9 cellular contexts compared by ENCODE assay signal in the genomic region with DNA sequence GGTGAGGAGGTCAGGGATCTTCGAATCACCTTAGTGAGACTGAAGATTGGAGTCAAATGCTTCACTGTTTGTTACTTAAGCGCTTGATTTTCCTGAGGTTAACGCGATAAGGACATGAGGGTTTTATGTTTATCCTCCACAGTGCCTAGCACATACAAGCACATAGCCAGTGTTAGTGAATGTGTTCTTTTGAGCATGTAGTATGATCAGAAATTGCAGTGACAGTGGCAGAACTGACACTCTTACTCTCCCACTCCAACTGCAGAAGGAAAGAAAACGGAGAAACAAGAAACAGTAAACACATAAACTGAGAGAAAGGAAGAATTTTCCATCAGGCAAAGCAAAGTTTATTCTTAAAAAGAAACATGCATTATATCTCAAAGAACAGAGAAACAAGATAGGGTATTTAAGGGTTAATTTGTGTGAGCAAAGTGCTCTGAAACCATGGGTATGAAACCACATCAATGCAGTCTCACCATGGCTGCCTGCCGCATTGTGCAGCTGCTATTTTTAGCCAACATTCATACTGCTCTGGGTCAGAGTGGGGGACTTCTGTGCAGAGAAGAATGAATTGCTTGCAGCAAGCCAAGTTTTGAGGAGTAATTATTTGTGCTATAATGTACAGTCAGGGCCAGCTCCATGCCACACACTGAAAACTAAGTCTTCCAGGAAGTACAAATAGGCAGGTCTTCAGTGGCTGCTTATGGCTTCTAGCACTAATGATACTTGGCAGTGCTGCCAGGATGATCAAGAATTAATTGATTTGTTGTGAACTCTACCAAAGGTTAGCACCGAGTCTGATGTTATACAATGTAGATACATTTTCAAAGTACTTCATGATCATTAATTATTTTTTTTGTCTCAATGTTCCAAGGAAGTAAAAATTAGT.
DNase-seq lines count a peak whose midpoint lies in the region; ATAC-seq and TF ChIP-seq lines count a peak whose summit lies in the region.
"Had no signal": no experiment of that assay in that cellular context is flagged by ENCODE, and none has a peak within 500 bp of the region (broad histone marks: within the 10 kb centered on the region; RNA-seq: fewer than 3 reads in every experiment).

No MANE protein-coding gene starts in this region.

- no peak for DNase-seq in activated CD4-positive, CD25-positive, alpha-beta regulatory T cell treated with anti-CD3 and anti-CD28 coated beads, Interleukin-2, amount 50 U/mL, for 72 hours
- peak; percentile 61 to 78 for DNase-seq in NCI-H446 (lab: John Stamatoyannopoulos, UW)
- DNase-seq in foreskin fibroblast: peak; percentile 19 to 52
- DNase-seq in nephron progenitor cell: no peak
- no peak for DNase-seq in NCI-H2171 treated with DMSO at 0.1 percent for 48 hours (lab: John Stamatoyannopoulos, UW)
- DNase-seq in D341Med (ENCODE audit: low spot score): no peak

- peaks cover 6% of the 10 kb centered on the region for H3K4me1 Mint-ChIP-seq in nephron progenitor cell

- H3K9me3 Mint-ChIP-seq in nephron progenitor cell: peaks cover 36% of the 10 kb centered on the region

- TF ChIP-seq CTCF in foreskin fibroblast (IDR thresholded peaks at IDR 0.05; ENCODE audit: low read depth, low read length) (no peak), nephron progenitor cell (IDR thresholded peaks at IDR 0.05) (no peak)

- no peaks in the 10 kb centered on the region for H3K27me3 Mint-ChIP-seq in nephron progenitor cell (ENCODE audit: low read depth, poor library complexity)

- no peaks in the 10 kb centered on the region for H3K36me3 Mint-ChIP-seq in nephron progenitor cell (ENCODE audit: low read depth)

- peak; percentile 58 to 63 for ATAC-seq in activated CD4-positive, CD25-positive, alpha-beta regulatory T cell treated with anti-CD3 and anti-CD28 coated beads, Interleukin-2, amount 50 U/mL, for 24 hours
- ATAC-seq in HG02588 (IDR thresholded peaks at IDR 0.05; ENCODE audit: unreplicated experiment): peak; percentile 99

- H3K4me3 Mint-ChIP-seq in nephron progenitor cell: no peak overlapping the region

- H3K27ac Mint-ChIP-seq in nephron progenitor cell: no peak overlapping the region

- H3K4me3 ChIP-seq in foreskin fibroblast (ENCODE audit: low read depth in 1 of 2, low read length in 2 of 2): no peak overlapping the region
- H3K4me3 ChIP-seq: skin epidermis had no signal

Comparison
In these comparisons a context has a peak if more than half of its experiments do, and no peak if none do; other contexts are left out.
1. DNase-seq: peak in NCI-H446 (2 of 2) and foreskin fibroblast (2 of 2); none in activated CD4-positive, CD25-positive, alpha-beta regulatory T cell treated with anti-CD3 and anti-CD28 coated beads, Interleukin-2, amount 50 U/mL, for 72 hours (single experiment), nephron progenitor cell (single experiment), NCI-H2171 treated with DMSO at 0.1 percent for 48 hours (single experiment) and D341Med (single experiment).